In the genomic region with DNA sequence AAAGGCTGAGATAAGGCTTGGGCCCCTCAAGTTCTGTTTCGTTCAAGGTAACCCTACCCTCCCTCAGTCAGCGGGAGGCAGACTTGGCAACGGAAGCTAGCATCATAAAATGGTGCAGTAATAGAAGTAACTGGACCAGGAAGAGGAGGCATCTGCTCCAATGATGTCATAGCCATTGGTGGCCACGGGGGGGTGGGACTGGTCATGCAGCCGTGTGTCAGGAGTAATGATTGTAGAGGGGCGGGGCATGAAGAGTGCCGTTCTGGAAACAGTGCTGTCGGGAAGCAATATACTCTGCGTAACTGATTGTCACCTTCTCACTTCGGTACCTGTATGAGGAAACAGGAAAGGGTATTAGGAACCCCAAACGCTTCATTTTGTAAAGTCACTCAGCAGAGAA, we compare ENCODE assay signal across 11 cellular contexts. TPM values are rescaled to one million over a fixed set of nuclear protein-coding genes. Genes with fewer than 3 reads are reported as not detected.
DNase-seq lines count a peak whose midpoint lies in the region; ATAC-seq and TF ChIP-seq lines count a peak whose summit lies in the region.
"Had no signal": no experiment of that assay in that cellular context is flagged by ENCODE, and none has a peak within 500 bp of the region (broad histone marks: within the 10 kb centered on the region; RNA-seq: fewer than 3 reads in every experiment).

No MANE protein-coding gene starts in this region.

- H3K4me3 ChIP-seq in Peyer's patch = peak overlapping the region in 1 of 4 donors; percentile 9

- peak; percentile 53 for ATAC-seq in foreskin keratinocyte
- no peak for ATAC-seq in GM19351 (IDR thresholded peaks at IDR 0.05; ENCODE audit: unreplicated experiment)
- ATAC-seq in GM19395 (IDR thresholded peaks at IDR 0.05; ENCODE audit: unreplicated experiment) = no peak
- ATAC-seq: natural killer cell treated with Interleukin-12 subunit alpha and Interleukin-12 subunit beta and Interleukin-15 and Interleukin-18, amount 100 ng/mL, for 72 hours had no signal

- TF ChIP-seq CTCF in Peyer's patch (IDR thresholded peaks at IDR 0.05) = peak in 4 of 6 experiments; percentile 7 to 53 (median 46)
- no peak for TF ChIP-seq CTCF in foreskin keratinocyte (conservative IDR thresholded peaks at IDR 0.05)

- peak; percentile 45 for DNase-seq in 8988T
- peak; percentile 41 for DNase-seq in ELF-1 (ENCODE audit: low read depth, low spot score)
- DNase-seq in Peyer's patch = peak in 2 of 3 donors; percentile 84 to 89
- DNase-seq in foreskin keratinocyte = no peak
- no peak for DNase-seq in activated naive CD4-positive, alpha-beta T cell treated with anti-CD3 and anti-CD28 coated beads, Interleukin-2, amount 50 U/mL, for 16 hours
- no peak for DNase-seq in AML-193 (lab: John Stamatoyannopoulos, UW)
- DNase-seq: CD4-positive, alpha-beta memory T cell; NCI-H345 had no signal

- H3K27me3 ChIP-seq in Peyer's patch (no peaks in the 10 kb centered on the region), foreskin keratinocyte (no peaks in the 10 kb centered on the region)

- H3K4me1 ChIP-seq in Peyer's patch (peaks cover 0 to 4% (median 0%) of the 10 kb centered on the region in 4 donors), foreskin keratinocyte (no peaks in the 10 kb centered on the region)

- no peak for TF ChIP-seq POLR2A in Peyer's patch (IDR thresholded peaks at IDR 0.05)

- H3K9me3 ChIP-seq in Peyer's patch = no peaks in the 10 kb centered on the region

- H3K27ac ChIP-seq in Peyer's patch = peak overlapping the region in 1 of 4 donors; percentile 38
- H3K27ac ChIP-seq in foreskin keratinocyte = no peak overlapping the region

- peaks cover 0 to 58% (median 4%) of the 10 kb centered on the region in 3 donors for H3K36me3 ChIP-seq in Peyer's patch

RNA-seq across cellular contexts. Expression of gene POLR2D, which starts 6.9 kb away (rescaled TPM):
- total RNA-seq in Peyer's patch (10 to 100 TPM in 2 of 4 donors, 1 to 10 TPM in 2; 8.8 to 10.7 (median 9.8) TPM), foreskin keratinocyte (23.0 and 25.9 TPM in 2 replicates)
- polyA plus RNA-seq in foreskin keratinocyte = 18.5 and 22.2 TPM in 2 replicates

RNA-seq across cellular contexts. Expression of gene AMMECR1L, which starts 20.9 kb away (rescaled TPM):
- total RNA-seq in Peyer's patch = 10 to 100 TPM; 11.6 to 16.1 (median 13.9) TPM
- total RNA-seq in foreskin keratinocyte = 19.8 and 20.1 TPM in 2 replicates
- 6.9 and 8.1 TPM in 2 replicates for polyA plus RNA-seq in foreskin keratinocyte

RNA-seq across cellular contexts. Expression of gene WDR33, which starts 53.9 kb away (rescaled TPM):
- total RNA-seq in Peyer's patch (10 to 100 TPM; 41.3 to 51.6 (median 45.1) TPM), foreskin keratinocyte (29.3 and 30.2 TPM in 2 replicates)
- polyA plus RNA-seq in foreskin keratinocyte = 15.4 and 18.9 TPM in 2 replicates

Comparison
In these comparisons a context has a peak if more than half of its experiments do, and no peak if none do; other contexts are left out.
1. DNase-seq: peak in 8988T (single experiment), ELF-1 (single experiment) and Peyer's patch (2 of 3); none in foreskin keratinocyte (0 of 2), activated naive CD4-positive, alpha-beta T cell treated with anti-CD3 and anti-CD28 coated beads, Interleukin-2, amount 50 U/mL, for 16 hours (single experiment) and AML-193 (0 of 2).